1 cellular context compared by ENCODE assay signal in genomic region chr17:44076716-44077594, GRCh38.
TF ChIP-seq lines count a peak whose summit lies in the region.

No MANE protein-coding gene starts in this region.

TF ChIP-seq in HepG2, 621 proteins besides CTCF, POLR2A, EP300 and RAD21 (continued from another document and continues in another):
- TF ChIP-seq, protein P1, sequence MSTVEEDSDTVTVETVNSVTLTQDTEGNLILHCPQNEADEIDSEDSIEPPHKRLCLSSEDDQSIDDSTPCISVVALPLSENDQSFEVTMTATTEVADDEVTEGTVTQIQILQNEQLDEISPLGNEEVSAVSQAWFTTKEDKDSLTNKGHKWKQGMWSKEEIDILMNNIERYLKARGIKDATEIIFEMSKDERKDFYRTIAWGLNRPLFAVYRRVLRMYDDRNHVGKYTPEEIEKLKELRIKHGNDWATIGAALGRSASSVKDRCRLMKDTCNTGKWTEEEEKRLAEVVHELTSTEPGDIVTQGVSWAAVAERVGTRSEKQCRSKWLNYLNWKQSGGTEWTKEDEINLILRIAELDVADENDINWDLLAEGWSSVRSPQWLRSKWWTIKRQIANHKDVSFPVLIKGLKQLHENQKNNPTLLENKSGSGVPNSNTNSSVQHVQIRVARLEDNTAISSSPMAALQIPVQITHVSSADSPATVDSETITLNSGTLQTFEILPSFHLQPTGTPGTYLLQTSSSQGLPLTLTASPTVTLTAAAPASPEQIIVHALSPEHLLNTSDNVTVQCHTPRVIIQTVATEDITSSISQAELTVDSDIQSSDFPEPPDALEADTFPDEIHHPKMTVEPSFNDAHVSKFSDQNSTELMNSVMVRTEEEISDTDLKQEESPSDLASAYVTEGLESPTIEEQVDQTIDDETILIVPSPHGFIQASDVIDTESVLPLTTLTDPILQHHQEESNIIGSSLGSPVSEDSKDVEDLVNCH (CRISPR knock-in tag; IDR thresholded peaks at IDR 0.05) = no peak
- TF ChIP-seq SETDB1 (CRISPR knock-in tag; IDR thresholded peaks at IDR 0.05; ENCODE audit: borderline replicate concordance) (no peak), ZNF12 (CRISPR knock-in tag; IDR thresholded peaks at IDR 0.05) (no peak), ZC3H13 (CRISPR knock-in tag; IDR thresholded peaks at IDR 0.05) (no peak), STAT5B (CRISPR knock-in tag; IDR thresholded peaks at IDR 0.05) (no peak), ZNF609 (CRISPR knock-in tag; IDR thresholded peaks at IDR 0.05; ENCODE audit: borderline replicate concordance) (peak; percentile 27; the same call in 1 of the 2 replicates), ZNF317 (CRISPR knock-in tag; IDR thresholded peaks at IDR 0.05) (0 out of 2 replicates have a peak, but pooled peaks have one; percentile 24), ZNF607 (CRISPR knock-in tag; IDR thresholded peaks at IDR 0.05; ENCODE audit: borderline replicate concordance) (peak; percentile 46; the same call in 1 of the 2 replicates), ATF7-NPFF (CRISPR knock-in tag; IDR thresholded peaks at IDR 0.05; ENCODE audit: low read depth) (no peak), CEBPG (CRISPR knock-in tag; IDR thresholded peaks at IDR 0.05) (no peak), GTF3A (CRISPR knock-in tag; conservative IDR thresholded peaks at IDR 0.05) (no peak), FOXK2 (IDR thresholded peaks at IDR 0.05) (no peak), ZSCAN22 (CRISPR knock-in tag; IDR thresholded peaks at IDR 0.05) (no peak), FOXM1 (CRISPR knock-in tag; IDR thresholded peaks at IDR 0.05) (no peak), FOXC1 (CRISPR knock-in tag; IDR thresholded peaks at IDR 0.05; ENCODE audit: borderline replicate concordance) (no peak), ZNF589 (CRISPR knock-in tag; conservative IDR thresholded peaks at IDR 0.05) (no peak), PITX1 (CRISPR knock-in tag; IDR thresholded peaks at IDR 0.05) (peak; percentile 60; the same call in 1 of the 2 replicates), ZNF75D (CRISPR knock-in tag; IDR thresholded peaks at IDR 0.05; ENCODE audit: borderline replicate concordance) (no peak), PCBP1 (IDR thresholded peaks at IDR 0.05; ENCODE audit: borderline replicate concordance, low read depth, low read length) (no peak), RBM39 (IDR thresholded peaks at IDR 0.05; ENCODE audit: low read depth, low read length, poor library complexity, severe bottlenecking) (peak; percentile 56), ZIK1 (CRISPR knock-in tag; IDR thresholded peaks at IDR 0.05; ENCODE audit: borderline replicate concordance, low read depth) (no peak), ZXDC (CRISPR knock-in tag; IDR thresholded peaks at IDR 0.05) (no peak), ZNF337 (CRISPR knock-in tag; IDR thresholded peaks at IDR 0.05; ENCODE audit: borderline replicate concordance, low read depth) (peak; percentile 22; the same call in 1 of the 2 replicates), ZBTB21 (CRISPR knock-in tag; IDR thresholded peaks at IDR 0.05) (no peak), ZNF704 (CRISPR knock-in tag; IDR thresholded peaks at IDR 0.05; ENCODE audit: borderline replicate concordance) (no peak), RFX5 (IDR thresholded peaks at IDR 0.05; ENCODE audit: low read depth, low read length) (no peak), TRIM22 (IDR thresholded peaks at IDR 0.05) (no peak), ZNF468 (CRISPR knock-in tag; IDR thresholded peaks at IDR 0.05) (no peak), ZKSCAN8 (CRISPR knock-in tag; IDR thresholded peaks at IDR 0.05; ENCODE audit: borderline replicate concordance) (no peak), ZNF577 (CRISPR knock-in tag; IDR thresholded peaks at IDR 0.05; ENCODE audit: borderline replicate concordance, low read depth) (no peak), NFKB2 (CRISPR knock-in tag; IDR thresholded peaks at IDR 0.05; ENCODE audit: borderline replicate concordance) (no peak), HIVEP1 (CRISPR knock-in tag; IDR thresholded peaks at IDR 0.05) (no peak), RARA (CRISPR knock-in tag; IDR thresholded peaks at IDR 0.05) (no peak), ZNF816 (CRISPR knock-in tag; IDR thresholded peaks at IDR 0.05; ENCODE audit: borderline replicate concordance) (no peak), HDAC2 (CRISPR knock-in tag; IDR thresholded peaks at IDR 0.05) (0 out of 2 replicates have a peak, but pooled peaks have one; percentile 17), TOE1 (CRISPR knock-in tag; IDR thresholded peaks at IDR 0.05) (no peak), RBM22 (optimal IDR thresholded peaks at IDR 0.05; ENCODE audit: low read length) (no peak), KLF12 (CRISPR knock-in tag; IDR thresholded peaks at IDR 0.05; ENCODE audit: borderline replicate concordance) (0 out of 2 replicates have a peak, but pooled peaks have one; percentile 61), NFYB (CRISPR knock-in tag; IDR thresholded peaks at IDR 0.05) (no peak)
- TF ChIP-seq, protein P2, sequence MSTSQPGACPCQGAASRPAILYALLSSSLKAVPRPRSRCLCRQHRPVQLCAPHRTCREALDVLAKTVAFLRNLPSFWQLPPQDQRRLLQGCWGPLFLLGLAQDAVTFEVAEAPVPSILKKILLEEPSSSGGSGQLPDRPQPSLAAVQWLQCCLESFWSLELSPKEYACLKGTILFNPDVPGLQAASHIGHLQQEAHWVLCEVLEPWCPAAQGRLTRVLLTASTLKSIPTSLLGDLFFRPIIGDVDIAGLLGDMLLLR (CRISPR knock-in tag; IDR thresholded peaks at IDR 0.05) = no peak
- TF ChIP-seq, protein P3, sequence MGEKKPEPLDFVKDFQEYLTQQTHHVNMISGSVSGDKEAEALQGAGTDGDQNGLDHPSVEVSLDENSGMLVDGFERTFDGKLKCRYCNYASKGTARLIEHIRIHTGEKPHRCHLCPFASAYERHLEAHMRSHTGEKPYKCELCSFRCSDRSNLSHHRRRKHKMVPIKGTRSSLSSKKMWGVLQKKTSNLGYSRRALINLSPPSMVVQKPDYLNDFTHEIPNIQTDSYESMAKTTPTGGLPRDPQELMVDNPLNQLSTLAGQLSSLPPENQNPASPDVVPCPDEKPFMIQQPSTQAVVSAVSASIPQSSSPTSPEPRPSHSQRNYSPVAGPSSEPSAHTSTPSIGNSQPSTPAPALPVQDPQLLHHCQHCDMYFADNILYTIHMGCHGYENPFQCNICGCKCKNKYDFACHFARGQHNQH (CRISPR knock-in tag; IDR thresholded peaks at IDR 0.05) = no peak
- TF ChIP-seq, protein P4, sequence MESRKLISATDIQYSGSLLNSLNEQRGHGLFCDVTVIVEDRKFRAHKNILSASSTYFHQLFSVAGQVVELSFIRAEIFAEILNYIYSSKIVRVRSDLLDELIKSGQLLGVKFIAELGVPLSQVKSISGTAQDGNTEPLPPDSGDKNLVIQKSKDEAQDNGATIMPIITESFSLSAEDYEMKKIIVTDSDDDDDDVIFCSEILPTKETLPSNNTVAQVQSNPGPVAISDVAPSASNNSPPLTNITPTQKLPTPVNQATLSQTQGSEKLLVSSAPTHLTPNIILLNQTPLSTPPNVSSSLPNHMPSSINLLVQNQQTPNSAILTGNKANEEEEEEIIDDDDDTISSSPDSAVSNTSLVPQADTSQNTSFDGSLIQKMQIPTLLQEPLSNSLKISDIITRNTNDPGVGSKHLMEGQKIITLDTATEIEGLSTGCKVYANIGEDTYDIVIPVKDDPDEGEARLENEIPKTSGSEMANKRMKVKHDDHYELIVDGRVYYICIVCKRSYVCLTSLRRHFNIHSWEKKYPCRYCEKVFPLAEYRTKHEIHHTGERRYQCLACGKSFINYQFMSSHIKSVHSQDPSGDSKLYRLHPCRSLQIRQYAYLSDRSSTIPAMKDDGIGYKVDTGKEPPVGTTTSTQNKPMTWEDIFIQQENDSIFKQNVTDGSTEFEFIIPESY (CRISPR knock-in tag; IDR thresholded peaks at IDR 0.05) = 0 out of 2 replicates have a peak, but pooled peaks have one; percentile 9
- TF ChIP-seq, protein P5, sequence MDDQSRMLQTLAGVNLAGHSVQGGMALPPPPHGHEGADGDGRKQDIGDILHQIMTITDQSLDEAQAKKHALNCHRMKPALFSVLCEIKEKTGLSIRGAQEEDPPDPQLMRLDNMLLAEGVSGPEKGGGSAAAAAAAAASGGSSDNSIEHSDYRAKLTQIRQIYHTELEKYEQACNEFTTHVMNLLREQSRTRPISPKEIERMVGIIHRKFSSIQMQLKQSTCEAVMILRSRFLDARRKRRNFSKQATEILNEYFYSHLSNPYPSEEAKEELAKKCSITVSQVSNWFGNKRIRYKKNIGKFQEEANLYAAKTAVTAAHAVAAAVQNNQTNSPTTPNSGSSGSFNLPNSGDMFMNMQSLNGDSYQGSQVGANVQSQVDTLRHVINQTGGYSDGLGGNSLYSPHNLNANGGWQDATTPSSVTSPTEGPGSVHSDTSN (CRISPR knock-in tag; IDR thresholded peaks at IDR 0.05; ENCODE audit: borderline replicate concordance) = no peak
- TF ChIP-seq, protein P6, sequence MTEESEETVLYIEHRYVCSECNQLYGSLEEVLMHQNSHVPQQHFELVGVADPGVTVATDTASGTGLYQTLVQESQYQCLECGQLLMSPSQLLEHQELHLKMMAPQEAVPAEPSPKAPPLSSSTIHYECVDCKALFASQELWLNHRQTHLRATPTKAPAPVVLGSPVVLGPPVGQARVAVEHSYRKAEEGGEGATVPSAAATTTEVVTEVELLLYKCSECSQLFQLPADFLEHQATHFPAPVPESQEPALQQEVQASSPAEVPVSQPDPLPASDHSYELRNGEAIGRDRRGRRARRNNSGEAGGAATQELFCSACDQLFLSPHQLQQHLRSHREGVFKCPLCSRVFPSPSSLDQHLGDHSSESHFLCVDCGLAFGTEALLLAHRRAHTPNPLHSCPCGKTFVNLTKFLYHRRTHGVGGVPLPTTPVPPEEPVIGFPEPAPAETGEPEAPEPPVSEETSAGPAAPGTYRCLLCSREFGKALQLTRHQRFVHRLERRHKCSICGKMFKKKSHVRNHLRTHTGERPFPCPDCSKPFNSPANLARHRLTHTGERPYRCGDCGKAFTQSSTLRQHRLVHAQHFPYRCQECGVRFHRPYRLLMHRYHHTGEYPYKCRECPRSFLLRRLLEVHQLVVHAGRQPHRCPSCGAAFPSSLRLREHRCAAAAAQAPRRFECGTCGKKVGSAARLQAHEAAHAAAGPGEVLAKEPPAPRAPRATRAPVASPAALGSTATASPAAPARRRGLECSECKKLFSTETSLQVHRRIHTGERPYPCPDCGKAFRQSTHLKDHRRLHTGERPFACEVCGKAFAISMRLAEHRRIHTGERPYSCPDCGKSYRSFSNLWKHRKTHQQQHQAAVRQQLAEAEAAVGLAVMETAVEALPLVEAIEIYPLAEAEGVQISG (CRISPR knock-in tag; IDR thresholded peaks at IDR 0.05) = peak; percentile 58; the same call in 1 of the 2 replicates
